In the genomic region with DNA sequence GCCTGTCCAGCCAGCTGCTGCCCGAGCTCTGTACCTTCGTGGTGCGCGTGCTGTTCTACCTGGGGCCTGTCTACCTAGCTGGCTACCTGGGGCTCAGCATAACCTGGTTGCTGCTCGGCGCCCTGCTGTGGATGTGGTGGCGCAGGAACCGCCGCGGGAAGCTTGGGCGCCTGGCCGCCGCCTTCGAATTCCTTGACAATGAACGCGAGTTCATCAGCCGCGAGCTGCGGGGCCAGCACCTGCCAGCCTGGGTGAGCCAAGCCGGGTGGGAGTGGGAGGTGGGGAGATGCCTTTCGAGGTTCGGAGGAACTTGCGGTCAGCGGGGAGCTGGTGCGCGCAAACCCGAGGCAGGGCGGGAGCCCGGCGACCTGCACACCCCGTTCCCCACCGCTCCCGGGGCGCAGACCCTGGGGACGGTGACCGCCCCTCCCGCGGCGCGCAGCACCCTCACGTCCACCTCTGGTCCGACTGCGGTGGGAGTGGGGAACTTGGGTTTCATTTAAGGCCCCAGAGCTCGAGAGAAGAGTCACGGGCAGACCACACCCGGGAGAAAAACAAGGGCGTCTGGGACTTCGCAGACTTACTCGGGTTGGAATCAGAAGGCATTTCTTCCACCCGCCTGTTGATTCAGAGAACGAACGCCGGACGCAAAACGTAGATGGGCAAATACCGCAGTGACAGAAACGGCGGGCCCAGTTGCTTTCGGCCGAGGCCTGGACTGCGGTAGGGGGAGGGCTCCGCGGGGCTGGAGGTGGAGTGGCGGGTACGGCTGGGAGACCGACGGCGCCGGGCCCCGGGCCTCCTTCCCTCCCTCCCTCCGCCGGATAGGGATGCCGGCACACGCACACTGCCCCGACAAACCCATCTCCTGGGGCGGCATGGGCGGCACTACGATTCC, we compare ENCODE assay signal across 8 cellular contexts. TPM values are rescaled to one million over a fixed set of nuclear protein-coding genes. Genes with fewer than 3 reads are reported as not detected.
A peak's percentile ranks its signal among the peaks of the same experiment; 100 is the strongest.
DNase-seq lines count a peak whose midpoint lies in the region; ATAC-seq and TF ChIP-seq lines count a peak whose summit lies in the region.

No MANE protein-coding gene starts in this region.

- peaks cover 34 to 61% of the 10 kb centered on the region in 2 donors for H3K27me3 Mint-ChIP-seq in CD8-positive, alpha-beta memory T cell
- peaks cover 57% of the 10 kb centered on the region for H3K27me3 Mint-ChIP-seq in endodermal cell (ENCODE audit: insufficient read depth)

- no peak for DNase-seq in CD8-positive, alpha-beta memory T cell
- DNase-seq in NB4 (ENCODE audit: low read depth) = peak; percentile 38
- DNase-seq in endodermal cell = peak; percentile 77
- DNase-seq in central memory CD4-positive, alpha-beta T cell = no peak
- no peak for DNase-seq in SJCRH30

- H3K9me3 ChIP-seq in CD8-positive, alpha-beta memory T cell (ENCODE audit: low read length) = no peaks in the 10 kb centered on the region
- peaks cover 7% of the 10 kb centered on the region for H3K9me3 ChIP-seq in endodermal cell (ENCODE audit: control insufficient read depth, low read length)
- no peaks in the 10 kb centered on the region for H3K9me3 ChIP-seq in muscle layer of colon (ENCODE audit: low read length)
- H3K9me3 ChIP-seq in SJCRH30 (replicated peaks) = no peaks in the 10 kb centered on the region

- CTCF ChIA-PET in CD8-positive, alpha-beta memory T cell (lab: Charles Lee) = interaction anchor here (0.8 to 1.9 kb wide), 3 partner anchors 8 to 17 kb away, joined by 3 to 6 read pairs (median 5); no protein-coding TSS in a partner anchor

- H3K36me3 ChIP-seq in CD8-positive, alpha-beta memory T cell (ENCODE audit: insufficient read depth, low read length) = no peaks in the 10 kb centered on the region
- no peaks in the 10 kb centered on the region for H3K36me3 ChIP-seq in endodermal cell (ENCODE audit: control insufficient read depth, insufficient read depth, low read length)
- no peaks in the 10 kb centered on the region for H3K36me3 ChIP-seq in muscle layer of colon (ENCODE audit: insufficient read depth, low read length)
- no peaks in the 10 kb centered on the region for H3K36me3 ChIP-seq in SJCRH30

- H3K4me3 ChIP-seq in CD8-positive, alpha-beta memory T cell (ENCODE audit: low read length) = peak overlapping the region; percentile 19
- peak overlapping the region; percentile 17 for H3K4me3 ChIP-seq in NB4 (ENCODE audit: low read depth, low read length)
- H3K4me3 ChIP-seq in endodermal cell (ENCODE audit: low read length) = peak overlapping the region; percentile 79
- H3K4me3 ChIP-seq in muscle layer of colon (ENCODE audit: low read depth in 1 of 2, low read length in 2 of 2) = peak overlapping the region; percentile 68 to 84
- no peak overlapping the region for H3K4me3 ChIP-seq in SJCRH30

- TF ChIP-seq CTCF in NB4 (IDR thresholded peaks at IDR 0.05; ENCODE audit: low read depth, low read length) (no peak), endodermal cell (conservative IDR thresholded peaks at IDR 0.05) (no peak)

- no peak overlapping the region for H3K9ac ChIP-seq in endodermal cell (ENCODE audit: extremely low read depth, low read length, poor library complexity, severe bottlenecking)
- peak overlapping the region; percentile 49 for H3K9ac ChIP-seq in muscle layer of colon (ENCODE audit: low read length)

- H3K27ac ChIP-seq in CD8-positive, alpha-beta memory T cell (ENCODE audit: low read depth, low read length) = no peak overlapping the region
- no peak overlapping the region for H3K27ac ChIP-seq in endodermal cell (ENCODE audit: low read depth, low read length)
- H3K27ac ChIP-seq in muscle layer of colon (ENCODE audit: low read depth, low read length) = no peak overlapping the region
- no peak overlapping the region for H3K27ac ChIP-seq in SJCRH30

- H3K36me3 Mint-ChIP-seq in CD8-positive, alpha-beta memory T cell = no peaks in the 10 kb centered on the region
- no peaks in the 10 kb centered on the region for H3K36me3 Mint-ChIP-seq in endodermal cell (ENCODE audit: low read depth)

- POLR2A ChIA-PET in CD8-positive, alpha-beta memory T cell (lab: Charles Lee) = no interaction called here

- peak overlapping the region in 6 of 7 donors; percentile 44 to 70 (median 55) for H3K4me3 Mint-ChIP-seq in CD8-positive, alpha-beta memory T cell
- peak overlapping the region; percentile 60 for H3K4me3 Mint-ChIP-seq in endodermal cell

- TF ChIP-seq POLR2A in NB4 (IDR thresholded peaks at IDR 0.05; ENCODE audit: extremely low read depth, insufficient read length) = no peak

- no peak overlapping the region for H3K27ac Mint-ChIP-seq in CD8-positive, alpha-beta memory T cell
- H3K27ac Mint-ChIP-seq in endodermal cell = no peak overlapping the region

- H3K27me3 ChIP-seq in CD8-positive, alpha-beta memory T cell (ENCODE audit: insufficient read depth, low read length, poor library complexity, severe bottlenecking) = peaks cover 6% of the 10 kb centered on the region
- H3K27me3 ChIP-seq in endodermal cell (ENCODE audit: control insufficient read depth, insufficient read depth, low read length, poor library complexity, severe bottlenecking) = peaks cover 49% of the 10 kb centered on the region
- H3K27me3 ChIP-seq in muscle layer of colon (ENCODE audit: control insufficient read depth in 1 of 2, insufficient read depth in 2 of 2, low read length in 2 of 2) = peaks cover 0 to 7% of the 10 kb centered on the region in 2 donors
- H3K27me3 ChIP-seq in SJCRH30 = no peaks in the 10 kb centered on the region

- H3K9me3 Mint-ChIP-seq in CD8-positive, alpha-beta memory T cell = no peaks in the 10 kb centered on the region
- H3K9me3 Mint-ChIP-seq in endodermal cell = peaks cover 10% of the 10 kb centered on the region

- no peaks in the 10 kb centered on the region for H3K4me1 ChIP-seq in CD8-positive, alpha-beta memory T cell (ENCODE audit: insufficient read depth, low read length)
- H3K4me1 ChIP-seq in endodermal cell (ENCODE audit: control insufficient read depth, insufficient read depth, low read length) = no peaks in the 10 kb centered on the region
- H3K4me1 ChIP-seq in muscle layer of colon (ENCODE audit: insufficient read depth, low read length) = peaks cover 10% of the 10 kb centered on the region
- peaks cover 20% of the 10 kb centered on the region for H3K4me1 ChIP-seq in SJCRH30

- H3K4me1 Mint-ChIP-seq in CD8-positive, alpha-beta memory T cell = peaks cover 8 to 25% (median 14%) of the 10 kb centered on the region in 3 donors
- H3K4me1 Mint-ChIP-seq in endodermal cell = peaks cover 5% of the 10 kb centered on the region

- ATAC-seq in HG03521 (IDR thresholded peaks at IDR 0.05; ENCODE audit: unreplicated experiment) (no peak), GM18861 (IDR thresholded peaks at IDR 0.05; ENCODE audit: unreplicated experiment) (no peak)

- 3 to 11% methylated on average over 22 to 78 of the region's 78 CpGs for WGBS in endodermal cell (ENCODE audit: insufficient coverage in 1 of 2, insufficient read length in 1 of 2), 2 experiments

RNA-seq across cellular contexts. Expression of a gene that starts 0.7 kb away (rescaled TPM):
- under 1 TPM; 0.07 TPM for total RNA-seq in CD8-positive, alpha-beta memory T cell
- not detected for polyA plus RNA-seq in CD8-positive, alpha-beta memory T cell
- total RNA-seq in endodermal cell = 10 to 100 TPM in 1 of 2 donors, 1 to 10 TPM in 1; 7.7 to 10.2 TPM
- 1.5 TPM for polyA plus RNA-seq in endodermal cell (2013, experiment 1 of 2)
- 0.70 TPM for polyA plus RNA-seq in endodermal cell (2013, experiment 2 of 2)
- 0.56 and 0.69 TPM in 2 replicates for total RNA-seq in SJCRH30 (2014; rRNA removed; shearing (Covaris generic))

Comparison
In these comparisons a context has a peak if more than half of its experiments do, and no peak if none do; other contexts are left out.
1. DNase-seq: peak in NB4 (single experiment) and endodermal cell (single experiment); none in CD8-positive, alpha-beta memory T cell (0 of 5), central memory CD4-positive, alpha-beta T cell (single experiment) and SJCRH30 (0 of 2).